ENCODE assay signal across 8 cellular contexts in genomic region chr9:2857564-2858198, GRCh38. TPM values are rescaled to one million over a fixed set of nuclear protein-coding genes. Genes with fewer than 3 reads are reported as not detected.
DNase-seq lines count a peak whose midpoint lies in the region; ATAC-seq and TF ChIP-seq lines count a peak whose summit lies in the region.

No MANE protein-coding gene starts in this region.

- H3K27ac ChIP-seq in aorta (ENCODE audit: low read depth in 1 of 2, low read length in 2 of 2) = no peak overlapping the region

- H2AFZ ChIP-seq in Loucy (ENCODE audit: low read length) = peak overlapping the region; percentile 71; the same call in 1 of the 2 replicates

- H3K9ac ChIP-seq in Loucy (ENCODE audit: low read depth, low read length, poor library complexity, severe bottlenecking) = no peak overlapping the region

- intact Hi-C loops in posterior cingulate gyrus (cut with DNase I) (loop anchor here (2.0 to 10.0 kb wide), 4 partner anchors 100 to 1520 kb away; no protein-coding TSS in a partner anchor), aorta (cut with DNase I) (loop anchor here in 1 of 2 donors (10.0 kb wide), 1 partner anchor 1517 kb away; no protein-coding TSS in a partner anchor)

- H3K4me3 ChIP-seq in GM12864 (ENCODE audit: low read depth, low read length) = no peak overlapping the region
- no peak overlapping the region for H3K4me3 ChIP-seq in HAP-1
- peak overlapping the region; percentile 18 for H3K4me3 ChIP-seq in Loucy (ENCODE audit: low read length, poor library complexity, severe bottlenecking)
- no peak overlapping the region for H3K4me3 ChIP-seq in aorta (ENCODE audit: low read length in 2 of 2)

- H4K20me1 ChIP-seq in Loucy (ENCODE audit: insufficient read depth, low read length, poor library complexity, severe bottlenecking) = no peaks in the 10 kb centered on the region

- in situ Hi-C loops in HAP-1 (cut with MboI; ENCODE audit: low sequenced_read_pairs) = loop anchor here (10.0 to 25.0 kb wide), 3 partner anchors 327 to 1517 kb away; no protein-coding TSS in a partner anchor

- H3K36me3 ChIP-seq in HAP-1 (replicated peaks) (no peaks in the 10 kb centered on the region), Loucy (ENCODE audit: insufficient read depth, low read length) (no peaks in the 10 kb centered on the region), aorta (ENCODE audit: control insufficient read depth in 1 of 2, insufficient read depth in 2 of 2, low read length in 1 of 2) (no peaks in the 10 kb centered on the region)

- TF ChIP-seq CTCF in GM12864 (IDR thresholded peaks at IDR 0.05; ENCODE audit: low read depth, low read length, missing control alignments) (peak; percentile 78), Loucy (conservative IDR thresholded peaks at IDR 0.05; ENCODE audit: low read length) (peak; percentile 93)

- no peaks in the 10 kb centered on the region for H3K79me2 ChIP-seq in Loucy (ENCODE audit: insufficient read depth, low read length)

- WGBS in aorta, 2 donors = 14 to 15% methylated on average over 8 of the region's 8 CpGs

- peak overlapping the region; percentile 53 for H3K4me2 ChIP-seq in Loucy (ENCODE audit: low read depth, low read length, poor library complexity, severe bottlenecking)

- H3K4me1 ChIP-seq in HAP-1 (no peaks in the 10 kb centered on the region), Loucy (ENCODE audit: insufficient read depth, low read length, poor library complexity, severe bottlenecking) (no peaks in the 10 kb centered on the region), aorta (ENCODE audit: control insufficient read depth in 1 of 2, insufficient read depth in 2 of 2, low read length in 2 of 2) (no peaks in the 10 kb centered on the region)

- H3K9me3 ChIP-seq in HAP-1 (no peaks in the 10 kb centered on the region), Loucy (ENCODE audit: insufficient read depth, low read depth, low read length) (no peaks in the 10 kb centered on the region), aorta (ENCODE audit: control insufficient read depth, low read length) (no peaks in the 10 kb centered on the region)

- ATAC-seq in aorta (ENCODE audit: low FRiP score) = peak; percentile 77

- no peaks in the 10 kb centered on the region for H3K9me2 ChIP-seq in Loucy (replicated peaks; ENCODE audit: low read depth, low read length)

- DNase-seq in GM12864 (ENCODE audit: low read depth) (peak; percentile 45), HAP-1 (ENCODE audit: low spot score in 2 of 2) (peak; percentile 74 to 83), SHP77 treated with DMSO at 0.1 percent for 48 hours (lab: John Stamatoyannopoulos, UW) (peak; percentile 2), glomerular endothelial cell (ENCODE audit: extremely low read depth, low read depth, low spot score) (peak; percentile 52), posterior cingulate gyrus (peak in 9 of 10 donors; percentile 32 to 89 (median 72)), aorta (peak in 1 of 2 donors; percentile 71)
- DNase-seq in activated naive CD4-positive, alpha-beta T cell (lab: John Stamatoyannopoulos, UW) = peak in 3 of 4 experiments; percentile 15 to 29 (median 24)

- no peaks in the 10 kb centered on the region for H3F3A ChIP-seq in Loucy (ENCODE audit: low read depth)

- peaks cover 3% of the 10 kb centered on the region; the same call in 1 of the 2 replicates for H3K27me3 ChIP-seq in HAP-1 (ENCODE audit: low read depth)
- no peaks in the 10 kb centered on the region for H3K27me3 ChIP-seq in Loucy (ENCODE audit: insufficient read depth, low read length, poor library complexity, severe bottlenecking)
- no peaks in the 10 kb centered on the region for H3K27me3 ChIP-seq in aorta (ENCODE audit: control insufficient read depth in 1 of 2, insufficient read depth in 2 of 2, low read length in 1 of 2)

RNA-seq across cellular contexts. Expression of gene PUM3, which starts 13.8 kb away (rescaled TPM):
- 32.6 and 35.6 TPM in 2 replicates for total RNA-seq in glomerular endothelial cell
- total RNA-seq in aorta = 10 to 100 TPM; 45.2 to 48.1 TPM
- 10 to 100 TPM; 21.7 to 35.0 TPM for polyA plus RNA-seq in aorta
